Comparison of ENCODE assay signal across 22 cellular contexts in genomic region chr17:26963163-26963503, GRCh38.
DNase-seq lines count a peak whose midpoint lies in the region; ATAC-seq and TF ChIP-seq lines count a peak whose summit lies in the region.
"Had no signal": no experiment of that assay in that cellular context is flagged by ENCODE, and none has a peak within 500 bp of the region (broad histone marks: within the 10 kb centered on the region; RNA-seq: fewer than 3 reads in every experiment).

No MANE protein-coding gene starts in this region.

- peaks cover 19% of the 10 kb centered on the region for H3K27me3 Mint-ChIP-seq in stimulated activated memory B cell treated with anti-CD40 and anti-IgM and Interleukin-4, amounts not matched to agents 10 μg/mL and 1 μg/mL and 100 μg/mL, for 72 hours

- H3K9me3 Mint-ChIP-seq in stimulated activated memory B cell treated with anti-CD40 and anti-IgM and Interleukin-4, amounts not matched to agents 10 μg/mL and 1 μg/mL and 100 μg/mL, for 72 hours = no peaks in the 10 kb centered on the region

- H3K36me3 ChIP-seq in MG63 = no peaks in the 10 kb centered on the region

- ATAC-seq in stimulated activated memory B cell treated with anti-CD40 and anti-IgM and Interleukin-4, amounts not matched to agents 10 μg/mL and 1 μg/mL and 100 μg/mL, for 72 hours = no peak
- ATAC-seq in HG03095 (IDR thresholded peaks at IDR 0.05; ENCODE audit: unreplicated experiment) = no peak
- ATAC-seq: GM23338, HCT116, SK-N-SH treated with all-trans-retinoic acid at 6 μM for 48 hours, T-cell had no signal

- H3K4me3 Mint-ChIP-seq in stimulated activated memory B cell treated with anti-CD40 and anti-IgM and Interleukin-4, amounts not matched to agents 10 μg/mL and 1 μg/mL and 100 μg/mL, for 72 hours = peak overlapping the region; percentile 19
- H3K4me3 Mint-ChIP-seq: B cell, GM23338, T-cell had no signal

- peak; percentile 2 for DNase-seq in GM10266 (ENCODE audit: extremely low spot score)
- no peak for DNase-seq in MG63
- peak; percentile 52 for DNase-seq in islet precursor cell
- no peak for DNase-seq in NCI-H187 treated with DMSO at 0.1 percent for 48 hours (lab: John Stamatoyannopoulos, UW)
- DNase-seq in NOMO-1 (lab: John Stamatoyannopoulos, UW; ENCODE audit: unreplicated experiment in 2 of 2) = no peak
- no peak for DNase-seq in activated gamma-delta T cell (lab: John Stamatoyannopoulos, UW)
- DNase-seq: ACHN, COR-L47, GDM1, KG1, NCI-H1436, NCI-H2029 treated with DMSO at 0.1 percent for 48 hours, NCI-H2171, NCI-H526, SIG-M5, T-cell had no signal

- no peak for TF ChIP-seq CTCF in GM10266 (IDR thresholded peaks at IDR 0.05; ENCODE audit: control insufficient read depth, insufficient read depth, low read depth, missing control alignments)

- H3K27me3 ChIP-seq in MG63 = peaks cover 45% of the 10 kb centered on the region

- peak overlapping the region; percentile 34 for H3K4me3 ChIP-seq in MG63
- H3K4me3 ChIP-seq: GM23338 had no signal

- H3K36me3 Mint-ChIP-seq in stimulated activated memory B cell treated with anti-CD40 and anti-IgM and Interleukin-4, amounts not matched to agents 10 μg/mL and 1 μg/mL and 100 μg/mL, for 72 hours = no peaks in the 10 kb centered on the region
- H3K36me3 Mint-ChIP-seq: T-cell had no signal

- H3K4me1 Mint-ChIP-seq in stimulated activated memory B cell treated with anti-CD40 and anti-IgM and Interleukin-4, amounts not matched to agents 10 μg/mL and 1 μg/mL and 100 μg/mL, for 72 hours = no peaks in the 10 kb centered on the region
- H3K4me1 Mint-ChIP-seq: B cell, GM23338 had no signal

- no peaks in the 10 kb centered on the region for H3K9me3 ChIP-seq in MG63

- no peak overlapping the region for H3K27ac Mint-ChIP-seq in stimulated activated memory B cell treated with anti-CD40 and anti-IgM and Interleukin-4, amounts not matched to agents 10 μg/mL and 1 μg/mL and 100 μg/mL, for 72 hours
- H3K27ac Mint-ChIP-seq: B cell, GM23338, T-cell had no signal

Comparison
In these comparisons a context has a peak if more than half of its experiments do, and no peak if none do; other contexts are left out.
1. DNase-seq: peak in GM10266 (single experiment) and islet precursor cell (single experiment); none in MG63 (single experiment), NCI-H187 treated with DMSO at 0.1 percent for 48 hours (single experiment), NOMO-1 (0 of 2) and activated gamma-delta T cell (single experiment).